In the genomic region with DNA sequence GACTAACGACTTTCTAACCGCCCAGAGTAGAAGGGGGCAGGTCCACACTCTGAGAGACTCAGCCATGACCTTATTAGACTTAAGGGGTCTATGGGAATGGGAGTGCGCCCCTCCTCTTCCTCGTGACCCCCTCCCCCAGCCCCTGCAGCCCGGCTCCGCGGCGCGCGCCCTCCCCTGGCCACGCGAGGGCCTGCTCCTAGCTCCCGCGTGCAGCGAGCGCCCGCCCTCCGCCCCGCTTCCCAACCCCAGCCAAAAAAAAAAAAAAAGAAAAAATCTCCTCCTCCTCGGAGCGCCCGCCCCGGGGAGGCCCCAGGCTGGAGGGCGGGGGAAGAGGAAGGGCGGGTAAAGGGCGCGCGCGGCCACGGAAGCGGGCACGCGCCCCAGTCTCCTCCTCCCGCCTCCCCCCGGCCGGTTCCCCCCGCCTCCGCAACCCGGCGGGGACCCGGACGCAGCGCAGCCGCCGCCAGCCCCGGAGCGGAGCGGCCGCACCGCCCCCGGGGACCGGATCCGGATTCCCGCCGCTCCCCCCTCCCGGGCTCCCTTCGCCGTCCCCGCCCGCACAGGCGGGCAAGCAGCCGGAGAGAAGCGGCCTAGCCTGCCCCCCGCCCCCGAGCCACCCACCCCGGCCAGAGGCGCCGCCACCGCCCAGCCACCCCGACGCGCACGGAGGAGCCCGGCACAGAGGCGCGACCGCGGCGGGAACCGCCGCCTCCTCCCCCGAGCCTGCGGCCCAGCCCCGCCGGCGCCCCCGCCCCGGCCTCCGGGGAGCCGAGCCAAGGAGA, we compare ENCODE assay signal across 8 cellular contexts. TPM values are rescaled to one million over a fixed set of nuclear protein-coding genes. Genes with fewer than 3 reads are reported as not detected.
DNase-seq lines count a peak whose midpoint lies in the region; ATAC-seq and TF ChIP-seq lines count a peak whose summit lies in the region.

No MANE protein-coding gene starts in this region.

- H3K36me3 ChIP-seq in SU-DHL-6 (ENCODE audit: low read length) (peaks cover 11% of the 10 kb centered on the region), heart left ventricle (peaks cover 5 to 38% (median 35%) of the 10 kb centered on the region in 9 donors), upper lobe of left lung (peaks cover 21 to 36% (median 32%) of the 10 kb centered on the region in 4 donors)

- peaks cover 37% of the 10 kb centered on the region for H3K4me1 Mint-ChIP-seq in HFFc6 (ENCODE audit: low read depth)
- H3K4me1 Mint-ChIP-seq in activated naive CD8-positive, alpha-beta T cell treated with anti-CD3 and anti-CD28 coated beads, Interleukin-2, amount 50 U/mL, for 24 hours = peaks cover 57% of the 10 kb centered on the region

- in situ Hi-C loops in G401 (cut with HindIII; ENCODE audit: low sequenced_read_pairs) = no loop called here

- H3K4me3 Mint-ChIP-seq in HFFc6 = peak overlapping the region; percentile 81
- H3K4me3 Mint-ChIP-seq in activated naive CD8-positive, alpha-beta T cell treated with anti-CD3 and anti-CD28 coated beads, Interleukin-2, amount 50 U/mL, for 24 hours = peak overlapping the region; percentile 95

- H3K4me3 ChIP-seq in SU-DHL-6 (ENCODE audit: insufficient read depth, low read length, poor library complexity, severe bottlenecking) = peak overlapping the region; percentile 82
- peak overlapping the region; percentile 76 to 100 (median 96) for H3K4me3 ChIP-seq in heart left ventricle
- H3K4me3 ChIP-seq in upper lobe of left lung = peak overlapping the region; percentile 64 to 96 (median 85)

- H3K79me2 ChIP-seq in SU-DHL-6 (ENCODE audit: insufficient read depth, low read length) = peaks cover 31% of the 10 kb centered on the region

- H3K9me3 ChIP-seq in SU-DHL-6 (ENCODE audit: insufficient read depth, low read length) (no peaks in the 10 kb centered on the region), heart left ventricle (no peaks in the 10 kb centered on the region), upper lobe of left lung (no peaks in the 10 kb centered on the region)

- H3K9me3 Mint-ChIP-seq in HFFc6 = no peaks in the 10 kb centered on the region
- H3K9me3 Mint-ChIP-seq in activated naive CD8-positive, alpha-beta T cell treated with anti-CD3 and anti-CD28 coated beads, Interleukin-2, amount 50 U/mL, for 24 hours = no peaks in the 10 kb centered on the region

- H3K27ac ChIP-seq in SU-DHL-6 (ENCODE audit: low read depth, low read length) (peak overlapping the region; percentile 95), heart left ventricle (peak overlapping the region; percentile 97 to 100 (median 100)), upper lobe of left lung (peak overlapping the region; percentile 94 to 99 (median 98))

- intact Hi-C loops in heart left ventricle (cut with DNase I) = loop anchor here in 5 of 10 donors (1.0 to 10.0 kb wide), 5 partner anchors 18 to 286 kb away; a partner anchor contains a TSS

- TF ChIP-seq EP300 in upper lobe of left lung (IDR thresholded peaks at IDR 0.05) = no peak

- H4K20me1 ChIP-seq in SU-DHL-6 (ENCODE audit: low read depth, low read length) = no peaks in the 10 kb centered on the region

- H3K27me3 ChIP-seq in SU-DHL-6 (ENCODE audit: low read length) (no peaks in the 10 kb centered on the region), heart left ventricle (no peaks in the 10 kb centered on the region), upper lobe of left lung (no peaks in the 10 kb centered on the region)

- no peak overlapping the region for H2AFZ ChIP-seq in SU-DHL-6 (ENCODE audit: low read depth, low read length, severe bottlenecking)

- peaks cover 5% of the 10 kb centered on the region for H3K27me3 Mint-ChIP-seq in HFFc6 (ENCODE audit: insufficient read depth)
- H3K27me3 Mint-ChIP-seq in activated naive CD8-positive, alpha-beta T cell treated with anti-CD3 and anti-CD28 coated beads, Interleukin-2, amount 50 U/mL, for 24 hours = no peaks in the 10 kb centered on the region

- peak in 1 of 2 donors; percentile 62 for TF ChIP-seq POLR2A in heart left ventricle (IDR thresholded peaks at IDR 0.05)
- TF ChIP-seq POLR2A in upper lobe of left lung (IDR thresholded peaks at IDR 0.05) = peak in 2 of 4 donors; percentile 5 to 66

- H3K4me1 ChIP-seq in heart left ventricle (peaks cover 4 to 44% (median 37%) of the 10 kb centered on the region in 12 donors), upper lobe of left lung (peaks cover 21 to 37% (median 31%) of the 10 kb centered on the region in 4 donors)

- TF ChIP-seq CTCF in HFFc6 (IDR thresholded peaks at IDR 0.05) (peak; percentile 77), SU-DHL-6 (IDR thresholded peaks at IDR 0.05; ENCODE audit: insufficient read depth, low read length, poor library complexity, severe bottlenecking) (peak; percentile 80), heart left ventricle (IDR thresholded peaks at IDR 0.05) (peak; percentile 57 to 88 (median 71)), upper lobe of left lung (IDR thresholded peaks at IDR 0.05) (peak in 5 of 6 experiments; percentile 47 to 66 (median 58))

- peak overlapping the region; percentile 91 for H3K4me2 ChIP-seq in SU-DHL-6 (ENCODE audit: low read depth, low read length, poor library complexity, severe bottlenecking)

- 0 to 1% (median 0%) methylated on average over 18 to 88 of the region's 90 CpGs for WGBS in heart left ventricle, 4 donors
- WGBS in upper lobe of left lung, 2 donors = 0 to 1% methylated on average over 1 to 15 of the region's 90 CpGs

- H3K9me2 ChIP-seq in SU-DHL-6 (replicated peaks; ENCODE audit: insufficient read depth, low read length) = no peaks in the 10 kb centered on the region

- H3K27ac Mint-ChIP-seq in HFFc6 = peak overlapping the region; percentile 41
- peak overlapping the region; percentile 99 for H3K27ac Mint-ChIP-seq in activated naive CD8-positive, alpha-beta T cell treated with anti-CD3 and anti-CD28 coated beads, Interleukin-2, amount 50 U/mL, for 24 hours

- ATAC-seq in activated naive CD8-positive, alpha-beta T cell treated with anti-CD3 and anti-CD28 coated beads, Interleukin-2, amount 50 U/mL, for 24 hours = peak; percentile 34
- ATAC-seq in heart left ventricle = peak; percentile 68 to 81 (median 73)
- ATAC-seq in upper lobe of left lung (ENCODE audit: low FRiP score in 2 of 2) = peak; percentile 83 to 85

- H3F3A ChIP-seq in SU-DHL-6 (ENCODE audit: insufficient read depth) = peaks cover 19% of the 10 kb centered on the region

- H3K9ac ChIP-seq in SU-DHL-6 (ENCODE audit: low read length) = peak overlapping the region; percentile 93

- peak; percentile 90 for DNase-seq in G401 (ENCODE audit: low spot score)
- DNase-seq in HFFc6 = peak; percentile 62
- peak; percentile 77 for DNase-seq in NCI-H1105 treated with DMSO at 0.1 percent for 48 hours (lab: John Stamatoyannopoulos, UW)
- peak; percentile 88 for DNase-seq in activated naive CD8-positive, alpha-beta T cell treated with anti-CD3 and anti-CD28 coated beads, Interleukin-2, amount 50 U/mL, for 24 hours
- peak; percentile 90 to 95 (median 92) for DNase-seq in heart left ventricle
- DNase-seq in pons (ENCODE audit: low spot score) = peak; percentile 93
- peak; percentile 91 to 97 for DNase-seq in upper lobe of left lung

- peaks cover 30% of the 10 kb centered on the region for H3K36me3 Mint-ChIP-seq in HFFc6 (ENCODE audit: low read depth)
- H3K36me3 Mint-ChIP-seq in activated naive CD8-positive, alpha-beta T cell treated with anti-CD3 and anti-CD28 coated beads, Interleukin-2, amount 50 U/mL, for 24 hours (ENCODE audit: low read depth) = peaks cover 42% of the 10 kb centered on the region

RNA-seq across cellular contexts. Expression of a gene that starts 0.9 kb away (rescaled TPM):
- total RNA-seq in G401 (2014; rRNA removed; shearing (Covaris generic)) = 81.4 and 110 TPM in 2 replicates
- total RNA-seq in HFFc6 (2021; fragmentation: NEBNext Ultra II Directional; extraction: Animal tissue kit (Norgen Biotek cat#: 25700)) = 10 to 100 TPM; 58.6 to 69.1 (median 65.6) TPM
- total RNA-seq in heart left ventricle = 10 to 100 TPM; 33.1 to 61.2 (median 44.2) TPM
- 10 to 100 TPM; 34.1 to 41.6 TPM for polyA plus RNA-seq in heart left ventricle
- 10 to 100 TPM; 41.2 to 94.3 (median 67.6) TPM for total RNA-seq in upper lobe of left lung

RNA-seq across cellular contexts. Expression of a gene that starts 18.9 kb away (rescaled TPM):
- total RNA-seq in G401 (2014; rRNA removed; shearing (Covaris generic)) = 53.8 and 68.3 TPM in 2 replicates
- total RNA-seq in HFFc6 (2021; fragmentation: NEBNext Ultra II Directional; extraction: Animal tissue kit (Norgen Biotek cat#: 25700)) = 10 to 100 TPM; 61.1 to 72.2 (median 68.4) TPM
- total RNA-seq in heart left ventricle (10 to 100 TPM; 24.1 to 51.9 (median 35.3) TPM), upper lobe of left lung (10 to 100 TPM; 41.4 to 79.0 (median 46.9) TPM)
- polyA plus RNA-seq in heart left ventricle = 10 to 100 TPM; 24.3 to 54.4 TPM

RNA-seq across cellular contexts. Expression of a gene that starts 31.8 kb away (rescaled TPM):
- total RNA-seq in G401 (2014; rRNA removed; shearing (Covaris generic)) = 27.1 and 34.5 TPM in 2 replicates
- 10 to 100 TPM; 29.8 to 37.7 (median 34.0) TPM for total RNA-seq in HFFc6 (2021; fragmentation: NEBNext Ultra II Directional; extraction: Animal tissue kit (Norgen Biotek cat#: 25700))
- total RNA-seq in heart left ventricle = 10 to 100 TPM; 18.8 to 37.4 (median 21.8) TPM
- polyA plus RNA-seq in heart left ventricle = 10 to 100 TPM; 24.7 to 35.1 TPM
- total RNA-seq in upper lobe of left lung = 10 to 100 TPM; 28.5 to 46.1 (median 34.9) TPM

RNA-seq across cellular contexts. Expression of a gene that starts 48.0 kb away (rescaled TPM):
- not detected in 2 replicates for total RNA-seq in G401 (2014; rRNA removed; shearing (Covaris generic))
- total RNA-seq in HFFc6 (2021; fragmentation: NEBNext Ultra II Directional; extraction: Animal tissue kit (Norgen Biotek cat#: 25700)) = under 1 TPM in 3 of 6 experiments, not detected in 3; 0.18 to 0.48 (median 0.29) TPM
- total RNA-seq in heart left ventricle = 10 to 100 TPM in 7 of 9 donors, 1 to 10 TPM in 2; 7.7 to 71.1 (median 13.8) TPM
- 1 to 10 TPM; 1.5 to 5.1 TPM for polyA plus RNA-seq in heart left ventricle
- under 1 TPM in 1 of 6 donors, not detected in 5; 0.11 TPM for total RNA-seq in upper lobe of left lung

RNA-seq across cellular contexts. Expression of a gene that starts 49.4 kb away (rescaled TPM):
- total RNA-seq in G401 (2014; rRNA removed; shearing (Covaris generic)) = not detected in 2 replicates
- total RNA-seq in HFFc6 (2021; fragmentation: NEBNext Ultra II Directional; extraction: Animal tissue kit (Norgen Biotek cat#: 25700)) = not detected
- total RNA-seq in heart left ventricle = 1 to 10 TPM in 1 of 9 donors, under 1 TPM in 7, not detected in 1; 0.29 to 3.3 (median 0.61) TPM
- polyA plus RNA-seq in heart left ventricle = under 1 TPM in 1 of 2 donors, not detected in 1; 0.03 TPM
- 1 to 10 TPM in 3 of 6 donors, under 1 TPM in 2, not detected in 1; 0.46 to 6.3 (median 1.0) TPM for total RNA-seq in upper lobe of left lung

Comparison
In these comparisons a context has a peak if more than half of its experiments do, and no peak if none do; other contexts are left out.
1. Peak in every context shown above with its lines: DNase-seq, ATAC-seq, H3K4me3 ChIP-seq and H3K27ac ChIP-seq.
2. ATAC-seq: peak in every context shown above with its lines; median percentile 84 in upper lobe of left lung; 73 in heart left ventricle; 34 in activated naive CD8-positive, alpha-beta T cell treated with anti-CD3 and anti-CD28 coated beads, Interleukin-2, amount 50 U/mL, for 24 hours.